ENCODE assay signal across 9 cellular contexts in genomic region chr16:88700636-88701482, GRCh38.
A peak's percentile ranks its signal among the peaks of the same experiment; 100 is the strongest.
DNase-seq lines count a peak whose midpoint lies in the region; ATAC-seq lines count a peak whose summit lies in the region.
"Had no signal": no experiment of that assay in that cellular context is flagged by ENCODE, and none has a peak within 500 bp of the region (broad histone marks: within the 10 kb centered on the region; RNA-seq: fewer than 3 reads in every experiment).

No MANE protein-coding gene starts in this region.

- no peaks in the 10 kb centered on the region for H3K27me3 ChIP-seq in layer of hippocampus (ENCODE audit: control insufficient read depth, insufficient read depth, low read length)

- ATAC-seq in GM19023 (IDR thresholded peaks at IDR 0.05; ENCODE audit: unreplicated experiment) = peak; percentile 70
- ATAC-seq in HG03175 (IDR thresholded peaks at IDR 0.05; ENCODE audit: unreplicated experiment) = peak; percentile 74

- peak overlapping the region; percentile 84 for H3K27ac ChIP-seq in layer of hippocampus (ENCODE audit: low read depth, low read length)
- H3K27ac ChIP-seq: epithelial cell of prostate had no signal

- peak; percentile 84 to 98 (median 94) for DNase-seq in T-helper 2 cell
- DNase-seq in amniotic stem cell (lab: John Stamatoyannopoulos, UW) = peak; percentile 49
- peak; percentile 86 to 89 (median 87) for DNase-seq in stimulated activated CD4-positive, alpha-beta T cell treated with anti-CD3 and anti-CD28 coated beads, TNF-alpha, amount 100 ng/mL, for 1 hour (ENCODE audit: low read depth in 3 of 3, low spot score in 1 of 3)
- DNase-seq in NCI-H748 treated with DMSO at 0.1 percent for 48 hours (lab: John Stamatoyannopoulos, UW) = no peak
- no peak for DNase-seq in NCI-H2227 (lab: John Stamatoyannopoulos, UW; ENCODE audit: unreplicated experiment)

Comparison
In these comparisons a context has a peak if more than half of its experiments do, and no peak if none do; other contexts are left out.
1. DNase-seq: peak in T-helper 2 cell (5 of 5), amniotic stem cell (single experiment) and stimulated activated CD4-positive, alpha-beta T cell treated with anti-CD3 and anti-CD28 coated beads, TNF-alpha, amount 100 ng/mL, for 1 hour (3 of 3); none in NCI-H748 treated with DMSO at 0.1 percent for 48 hours (single experiment) and NCI-H2227 (single experiment).